1 cellular context compared by ENCODE assay signal in genomic region chr4:1079711-1080265, GRCh38.
TF ChIP-seq lines count a peak whose summit lies in the region.

No MANE protein-coding gene starts in this region.

TF ChIP-seq in GM23338, 12 proteins besides CTCF, POLR2A, EP300 and RAD21:
- TF ChIP-seq ZNF462 (CRISPR knock-in tag; IDR thresholded peaks at IDR 0.05) (no peak), NANOG (IDR thresholded peaks at IDR 0.05; ENCODE audit: borderline replicate concordance) (no peak), POLR2AphosphoS5 (IDR thresholded peaks at IDR 0.05; ENCODE audit: low read depth) (no peak), REST (IDR thresholded peaks at IDR 0.05; ENCODE audit: unreplicated experiment) (no peak), CREB1 (CRISPR knock-in tag; IDR thresholded peaks at IDR 0.05; ENCODE audit: low read depth) (no peak), ZNF114 (CRISPR knock-in tag; IDR thresholded peaks at IDR 0.05) (no peak), JUNB (IDR thresholded peaks at IDR 0.05; ENCODE audit: unreplicated experiment) (no peak)
